ENCODE assay signal across 2 cellular contexts in the genomic region with DNA sequence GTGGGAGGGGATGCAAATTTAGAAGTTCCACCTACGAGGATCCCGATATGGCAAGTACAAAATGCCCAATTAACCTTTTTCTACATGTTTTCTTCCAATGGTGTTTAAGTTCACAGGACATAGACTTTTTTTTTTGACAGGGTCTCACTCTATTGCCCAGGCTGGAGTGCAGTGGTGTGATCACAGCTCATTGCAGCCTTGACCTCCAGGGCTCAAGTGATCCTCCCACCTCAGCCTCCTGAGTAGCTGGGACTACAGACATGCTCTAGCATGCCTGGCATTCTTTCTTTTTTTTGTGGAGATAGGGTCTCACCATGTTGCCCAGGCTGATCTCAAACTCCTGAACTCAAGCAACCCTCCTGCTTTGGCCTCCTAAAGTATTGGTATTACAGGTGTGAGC.
TF ChIP-seq lines count a peak whose summit lies in the region.

No MANE protein-coding gene starts in this region.

TF ChIP-seq in WTC11, 78 proteins besides CTCF, POLR2A, EP300 and RAD21:
- peak; percentile 40; the same call in 1 of the 2 replicates for TF ChIP-seq ZNF121 (CRISPR knock-in tag; IDR thresholded peaks at IDR 0.05)

TF ChIP-seq in HepG2, 621 proteins besides CTCF, POLR2A, EP300 and RAD21:
- TF ChIP-seq, protein P1, sequence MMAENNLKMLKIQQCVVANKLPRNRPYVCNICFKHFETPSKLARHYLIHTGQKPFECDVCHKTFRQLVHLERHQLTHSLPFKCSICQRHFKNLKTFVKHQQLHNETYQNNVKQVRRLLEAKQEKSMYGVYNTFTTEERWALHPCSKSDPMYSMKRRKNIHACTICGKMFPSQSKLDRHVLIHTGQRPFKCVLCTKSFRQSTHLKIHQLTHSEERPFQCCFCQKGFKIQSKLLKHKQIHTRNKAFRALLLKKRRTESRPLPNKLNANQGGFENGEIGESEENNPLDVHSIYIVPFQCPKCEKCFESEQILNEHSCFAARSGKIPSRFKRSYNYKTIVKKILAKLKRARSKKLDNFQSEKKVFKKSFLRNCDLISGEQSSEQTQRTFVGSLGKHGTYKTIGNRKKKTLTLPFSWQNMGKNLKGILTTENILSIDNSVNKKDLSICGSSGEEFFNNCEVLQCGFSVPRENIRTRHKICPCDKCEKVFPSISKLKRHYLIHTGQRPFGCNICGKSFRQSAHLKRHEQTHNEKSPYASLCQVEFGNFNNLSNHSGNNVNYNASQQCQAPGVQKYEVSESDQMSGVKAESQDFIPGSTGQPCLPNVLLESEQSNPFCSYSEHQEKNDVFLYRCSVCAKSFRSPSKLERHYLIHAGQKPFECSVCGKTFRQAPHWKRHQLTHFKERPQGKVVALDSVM (CRISPR knock-in tag; IDR thresholded peaks at IDR 0.05), result peak; percentile 74
- TF ChIP-seq ZNF121 (CRISPR knock-in tag; IDR thresholded peaks at IDR 0.05), result peak; percentile 69
